19 cellular contexts compared by ENCODE assay signal in the genomic region with DNA sequence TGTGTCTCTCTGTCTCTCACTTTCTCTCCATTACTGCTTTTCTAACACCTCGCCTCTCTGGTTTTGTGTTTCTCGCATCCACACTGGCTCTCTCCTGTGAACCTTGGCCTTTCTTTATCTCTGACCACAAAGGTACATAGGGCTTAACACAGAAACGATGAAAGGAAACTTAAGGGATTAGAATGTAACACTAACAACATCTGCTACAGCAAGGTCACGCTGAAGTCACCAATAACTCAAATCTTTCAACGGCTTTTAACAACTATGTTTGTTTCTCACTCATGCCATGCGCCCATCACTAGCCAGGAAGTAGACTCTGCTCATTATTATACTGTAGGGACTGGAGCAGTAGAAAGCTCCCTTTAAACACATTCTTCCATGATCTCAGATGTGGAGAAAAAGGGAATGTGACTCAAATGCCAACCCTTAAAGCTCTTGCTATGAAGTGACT. TPM values are rescaled to one million over a fixed set of nuclear protein-coding genes. Genes with fewer than 3 reads are reported as not detected.
DNase-seq lines count a peak whose midpoint lies in the region; ATAC-seq, FAIRE-seq and TF ChIP-seq lines count a peak whose summit lies in the region.
"Had no signal": no experiment of that assay in that cellular context is flagged by ENCODE, and none has a peak within 500 bp of the region (broad histone marks: within the 10 kb centered on the region; RNA-seq: fewer than 3 reads in every experiment).

No MANE protein-coding gene starts in this region.

- in situ Hi-C loops in GM23248 (cut with MboI) (no loop called here), GM12878 (cut with MboI) (no loop called here), GM13976 (cut with MboI; ENCODE audit: low sequenced_read_pairs, unreplicated experiment) (no loop called here)

- ATAC-seq in GM12878 (peak; percentile 36), mucosa of descending colon (peak; percentile 39), GM18520 (IDR thresholded peaks at IDR 0.05; ENCODE audit: unreplicated experiment) (no peak), HG03521 (IDR thresholded peaks at IDR 0.05; ENCODE audit: unreplicated experiment) (no peak)
- ATAC-seq: gastrocnemius medialis, Right ventricle myocardium inferior had no signal

- no peak for TF ChIP-seq EP300 in GM12878 (IDR thresholded peaks at IDR 0.05; ENCODE audit: borderline replicate concordance in 1 of 2, control insufficient read depth in 1 of 2, low read depth in 2 of 2, low read length in 2 of 2)

- no peak overlapping the region for H3K4me2 ChIP-seq in GM23248 (ENCODE audit: unreplicated experiment)
- H3K4me2 ChIP-seq in GM12878 (ENCODE audit: control insufficient read depth, insufficient read depth) = no peak overlapping the region

- no peaks in the 10 kb centered on the region for H3K9me3 ChIP-seq in GM23248 (ENCODE audit: low read depth)
- no peaks in the 10 kb centered on the region for H3K9me3 ChIP-seq in GM12878 (replicated peaks; ENCODE audit: control insufficient read depth, insufficient read depth, low read length)
- no peaks in the 10 kb centered on the region for H3K9me3 ChIP-seq in mucosa of descending colon
- H3K9me3 ChIP-seq: gastrocnemius medialis had no signal

- DNase-seq in AG08395 (ENCODE audit: low spot score) (peak; percentile 13), GM23248 (peak; percentile 24), GM12878 (ENCODE audit: low read depth, low spot score) (no peak), mucosa of descending colon (no peak), GM13976 (ENCODE audit: low spot score) (no peak), lower leg skin (ENCODE audit: low spot score in 2 of 2) (no peak)
- DNase-seq: activated T-cell treated with anti-CD3 and anti-CD28 coated beads, Interleukin-2, amount 50 U/mL, for 1 hour; CD4-positive, alpha-beta memory T cell; gastrocnemius medialis; mesenchymal stem cell; NCI-H1048 had no signal

- H3K27me3 ChIP-seq in GM23248 (replicated peaks; ENCODE audit: insufficient read depth) = no peaks in the 10 kb centered on the region; the same call in 1 of the 2 replicates
- H3K27me3 ChIP-seq in GM12878 (replicated peaks in 1 of 2; ENCODE audit: control insufficient read depth in 2 of 2, insufficient read depth in 2 of 2, low read length in 1 of 2) = no peaks in the 10 kb centered on the region; a peak in 1 of 4 replicates
- H3K27me3 ChIP-seq: gastrocnemius medialis had no signal

- no peak for TF ChIP-seq RAD21 in GM12878 (IDR thresholded peaks at IDR 0.05; ENCODE audit: insufficient read depth, low read depth, low read length)

- H3K9me2 ChIP-seq in GM23248 (ENCODE audit: insufficient read depth) = no peaks in the 10 kb centered on the region

- WGBS in GM23248 (ENCODE audit: low coverage in 1 of 2, low lambda C conversion rate in 2 of 2, missing lambda C conversion rate in 2 of 2), 2 experiments = 11 to 14% methylated on average over 6 of the region's 6 CpGs
- WGBS in GM12878 (ENCODE audit: insufficient coverage, insufficient replicate concordance, low lambda C conversion rate, missing lambda C conversion rate) = 29% methylated on average over 6 of the region's 6 CpGs
- WGBS in lower leg skin, 2 donors = 51 to 63% methylated on average over 6 of the region's 6 CpGs

- FAIRE-seq in GM12878 (lab: Jason Lieb, UNC) = no peak
- FAIRE-seq: A204.1, G401.6 had no signal

- H3K4me1 ChIP-seq in GM23248 (ENCODE audit: insufficient read depth) (peaks cover 3% of the 10 kb centered on the region; the same call in 1 of the 2 replicates), GM12878 (ENCODE audit: control insufficient read depth, insufficient read depth, low read length) (no peaks in the 10 kb centered on the region), mucosa of descending colon (ENCODE audit: low read depth) (no peaks in the 10 kb centered on the region)
- H3K4me1 ChIP-seq: gastrocnemius medialis, parathyroid adenoma had no signal

- H3K4me3 ChIP-seq in GM23248 = no peak overlapping the region
- no peak overlapping the region for H3K4me3 ChIP-seq in GM12878
- H3K4me3 ChIP-seq in mucosa of descending colon = no peak overlapping the region
- H3K4me3 ChIP-seq in lower leg skin (ENCODE audit: low read depth, poor library complexity, severe bottlenecking) = no peak overlapping the region
- H3K4me3 ChIP-seq: gastrocnemius medialis had no signal

- TF ChIP-seq CTCF in GM12878 (IDR thresholded peaks at IDR 0.05 in 2 of 3, conservative IDR thresholded peaks at IDR 0.05 in 1 of 3; ENCODE audit: control insufficient read depth in 2 of 3, extremely low read depth in 1 of 3, insufficient read depth in 1 of 3, low read depth in 3 of 3, low read length in 3 of 3) (no peak), mucosa of descending colon (IDR thresholded peaks at IDR 0.05) (no peak), GM13976 (IDR thresholded peaks at IDR 0.05; ENCODE audit: borderline replicate concordance, control extremely low read depth, extremely low read depth, insufficient read depth, missing control alignments) (no peak), lower leg skin (IDR thresholded peaks at IDR 0.05) (no peak)

- H2AFZ ChIP-seq in GM23248 = no peak overlapping the region
- H2AFZ ChIP-seq in GM12878 (ENCODE audit: control insufficient read depth, low read depth, low read length) = no peak overlapping the region
- H2AFZ ChIP-seq: parathyroid adenoma had no signal

- RAD21 ChIA-PET in GM12878 (lab: Charles Lee; ENCODE audit: unreplicated experiment) = interaction anchor here (0.9 to 1.1 kb wide), 2 partner anchors 27 to 172 kb away, joined by 3 read pairs; no protein-coding TSS in a partner anchor

- POLR2A ChIA-PET in GM12878 (lab: Charles Lee) = no interaction called here

- intact Hi-C loops in GM12878 (cut with micrococcal nuclease; ENCODE audit: unreplicated experiment) = no loop called here
- intact Hi-C loops in mucosa of descending colon (cut with DNase I, micrococcal nuclease) = no loop called here
- intact Hi-C loops in lower leg skin (cut with DNase I; ENCODE audit: low total_unique reads) = no loop called here

- H4K20me1 ChIP-seq in GM23248 (ENCODE audit: insufficient read depth) (no peaks in the 10 kb centered on the region), GM12878 (ENCODE audit: control insufficient read depth, insufficient read depth) (no peaks in the 10 kb centered on the region)

- CTCF ChIA-PET in GM12878 (lab: Yijun Ruan, JAX) = interaction anchor here (1.2 to 1.5 kb wide), 6 partner anchors 11 to 411 kb away, joined by 3 to 7 read pairs (median 4); no protein-coding TSS in a partner anchor

- no peak overlapping the region for H3K9ac ChIP-seq in GM23248
- H3K9ac ChIP-seq in GM12878 (ENCODE audit: control insufficient read depth, insufficient read depth, low read length) = no peak overlapping the region
- H3K9ac ChIP-seq: parathyroid adenoma had no signal

- no peaks in the 10 kb centered on the region for H3F3A ChIP-seq in GM23248 (ENCODE audit: insufficient read depth)

- no TSS peak for BruUV-seq in GM12878 (replicated peaks; lab: Mats Ljungman, UMichigan)

- no peak for TF ChIP-seq POLR2A in GM12878 (IDR thresholded peaks at IDR 0.05; ENCODE audit: low read depth, low read length)
- no peak for TF ChIP-seq POLR2A in lower leg skin (IDR thresholded peaks at IDR 0.05)

- SMC1A ChIA-PET in GM12878 (lab: Charles Lee; ENCODE audit: uncharacterized antibody, unreplicated experiment) = interaction anchor here (1.0 to 1.6 kb wide), 2 partner anchors 12 to 28 kb away, joined by 3 to 9 read pairs; no protein-coding TSS in a partner anchor

- H3K27ac ChIP-seq in GM23248 = no peak overlapping the region
- no peak overlapping the region for H3K27ac ChIP-seq in GM12878 (ENCODE audit: control insufficient read depth, insufficient read depth)
- H3K27ac ChIP-seq: gastrocnemius medialis, parathyroid adenoma had no signal

- H3K36me3 ChIP-seq in GM23248 (ENCODE audit: low read depth) = no peaks in the 10 kb centered on the region
- no peaks in the 10 kb centered on the region for H3K36me3 ChIP-seq in GM12878 (ENCODE audit: control insufficient read depth in 2 of 2, insufficient read depth in 2 of 2, low read length in 1 of 2)
- no peaks in the 10 kb centered on the region for H3K36me3 ChIP-seq in mucosa of descending colon (ENCODE audit: low read depth)
- H3K36me3 ChIP-seq: gastrocnemius medialis had no signal

- H3K79me2 ChIP-seq in GM23248 (ENCODE audit: insufficient read depth) (no peaks in the 10 kb centered on the region), GM12878 (ENCODE audit: control insufficient read depth, insufficient read depth, low read length) (no peaks in the 10 kb centered on the region)
- H3K79me2 ChIP-seq: parathyroid adenoma had no signal

RNA-seq across cellular contexts. Expression of gene OR6V1, which starts 9.3 kb away (rescaled TPM):
- total RNA-seq in GM23248 (2014; rRNA removed; shearing (Covaris generic)) = not detected in 2 replicates
- not detected in 2 replicates for polyA plus RNA-seq in GM23248 (2016; fragmentation: Nextera tagmentation; extraction: Ambion mirVana)
- total RNA-seq in GM12878 (2013; cell fraction: nucleolus; rRNA removed) = not detected in 2 replicates
- total RNA-seq in GM12878 (2014; rRNA removed) = not detected in 2 replicates
- not detected in 2 replicates for total RNA-seq in GM12878 (2014; rRNA removed; fragmentation: Illumina TruSeq; extraction: Trizol)
- not detected in 2 replicates for total RNA-seq in GM12878 (2021)
- polyA plus RNA-seq in GM12878 (2011; ENCODE audit: low read depth) = not detected
- not detected in 2 replicates for polyA plus RNA-seq in GM12878 (2011; rRNA removed)
- not detected in 2 replicates for polyA plus RNA-seq in GM12878 (2011; cell fraction: cytosol; rRNA removed)
- not detected in 2 replicates for polyA plus RNA-seq in GM12878 (2011; cell fraction: nucleus; rRNA removed)
- not detected in 2 replicates for polyA plus RNA-seq in GM12878 (2012)
- polyA plus RNA-seq in GM12878 (2014; fragmentation: Illumina TruSeq; extraction: Trizol) = not detected in 2 replicates
- not detected for polyA plus RNA-seq in GM12878 (2014; fragmentation: Nextera tagmentation; extraction: Ambion mirVana)
- not detected in 2 replicates for polyA plus RNA-seq in GM12878 (2014; rRNA removed)
- not detected for polyA plus RNA-seq in GM12878 (2016; fragmentation: Nextera tagmentation; extraction: Ambion mirVana)
- not detected in 2 replicates for polyA minus RNA-seq in GM12878 (2011; rRNA and poly(A)+ RNA removed)
- polyA minus RNA-seq in GM12878 (2011; cell fraction: cytosol; rRNA and poly(A)+ RNA removed) = not detected in 2 replicates
- not detected in 2 replicates for polyA minus RNA-seq in GM12878 (2011; cell fraction: nucleus; rRNA and poly(A)+ RNA removed)
- not detected for total RNA-seq in mucosa of descending colon
- total RNA-seq in lower leg skin = not detected
- total RNA-seq: cardiac septum; CD4-positive, alpha-beta memory T cell; gastrocnemius medialis; HT1080; Right ventricle myocardium inferior had no signal
- polyA plus RNA-seq: CD4-positive, alpha-beta memory T cell had no signal

RNA-seq across cellular contexts. Expression of gene OR9A2, which starts 15.9 kb away (rescaled TPM):
- not detected in 2 replicates for total RNA-seq in GM23248 (2014; rRNA removed; shearing (Covaris generic))
- polyA plus RNA-seq in GM23248 (2016; fragmentation: Nextera tagmentation; extraction: Ambion mirVana) = not detected in 2 replicates
- total RNA-seq in GM12878 (2013; cell fraction: nucleolus; rRNA removed) = 16.3 and 19.7 TPM in 2 replicates
- total RNA-seq in GM12878 (2014; rRNA removed) = not detected in 2 replicates
- total RNA-seq in GM12878 (2014; rRNA removed; fragmentation: Illumina TruSeq; extraction: Trizol) = not detected in 2 replicates
- not detected in 2 replicates for total RNA-seq in GM12878 (2021)
- not detected for polyA plus RNA-seq in GM12878 (2011; ENCODE audit: low read depth)
- not detected in 2 replicates for polyA plus RNA-seq in GM12878 (2011; rRNA removed)
- not detected in 2 replicates for polyA plus RNA-seq in GM12878 (2011; cell fraction: cytosol; rRNA removed)
- polyA plus RNA-seq in GM12878 (2011; cell fraction: nucleus; rRNA removed) = not detected in 2 replicates
- not detected in 2 replicates for polyA plus RNA-seq in GM12878 (2012)
- not detected in 2 replicates for polyA plus RNA-seq in GM12878 (2014; fragmentation: Illumina TruSeq; extraction: Trizol)
- not detected for polyA plus RNA-seq in GM12878 (2014; fragmentation: Nextera tagmentation; extraction: Ambion mirVana)
- not detected in 2 replicates for polyA plus RNA-seq in GM12878 (2014; rRNA removed)
- not detected for polyA plus RNA-seq in GM12878 (2016; fragmentation: Nextera tagmentation; extraction: Ambion mirVana)
- 0.29 and 0.52 TPM in 2 replicates for polyA minus RNA-seq in GM12878 (2011; rRNA and poly(A)+ RNA removed)
- not detected in 2 replicates for polyA minus RNA-seq in GM12878 (2011; cell fraction: cytosol; rRNA and poly(A)+ RNA removed)
- polyA minus RNA-seq in GM12878 (2011; cell fraction: nucleus; rRNA and poly(A)+ RNA removed) = 0.96 and 1.1 TPM in 2 replicates
- not detected for total RNA-seq in mucosa of descending colon
- total RNA-seq in lower leg skin = not detected
- total RNA-seq: cardiac septum; CD4-positive, alpha-beta memory T cell; gastrocnemius medialis; HT1080; Right ventricle myocardium inferior had no signal
- polyA plus RNA-seq: CD4-positive, alpha-beta memory T cell had no signal

Comparison
In these comparisons a context has a peak if more than half of its experiments do, and no peak if none do; other contexts are left out.
1. DNase-seq: peak in AG08395 (single experiment) and GM23248 (single experiment); none in GM12878 (single experiment), mucosa of descending colon (0 of 3), GM13976 (single experiment) and lower leg skin (0 of 2).
2. ATAC-seq: peak in GM12878 (single experiment) and mucosa of descending colon (single experiment); none in GM18520 (single experiment) and HG03521 (single experiment).